In the genomic region with DNA sequence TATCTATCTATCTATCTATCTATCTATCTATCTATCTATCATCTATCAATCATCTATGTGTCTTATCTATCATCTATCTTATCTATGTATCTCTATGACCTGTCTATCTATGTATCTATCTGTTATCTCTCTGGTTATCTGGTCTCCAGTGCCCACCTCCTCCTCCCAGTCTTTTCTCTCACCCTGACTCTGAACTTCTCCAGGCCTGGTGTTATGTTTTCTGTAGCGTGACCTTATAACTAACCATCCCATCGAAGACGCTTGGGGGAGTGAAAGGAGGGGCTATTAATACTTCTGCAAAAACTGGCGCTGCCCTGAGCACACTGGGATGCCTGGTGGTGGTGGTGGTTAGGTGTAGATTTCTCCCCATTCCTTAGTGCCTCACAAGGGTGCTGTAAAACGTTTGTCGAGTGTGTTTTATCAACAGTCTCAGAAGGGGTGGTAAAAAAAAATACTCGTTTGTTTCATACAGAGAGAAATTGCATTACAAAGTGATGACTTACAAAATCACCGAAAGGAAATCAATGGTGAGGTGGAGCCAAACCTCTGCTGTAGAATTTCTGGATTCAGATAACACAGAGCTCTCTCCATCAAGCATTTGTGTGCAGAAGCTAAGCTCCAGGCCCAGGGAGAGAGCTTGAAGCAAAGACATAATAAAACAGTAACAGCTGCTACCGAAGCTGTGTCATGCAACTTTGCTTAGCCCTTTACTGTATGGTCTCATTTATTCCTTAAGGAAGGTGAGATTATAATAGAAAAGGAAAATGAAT, we compare ENCODE assay signal across 9 cellular contexts.
DNase-seq lines count a peak whose midpoint lies in the region; ATAC-seq, FAIRE-seq and TF ChIP-seq lines count a peak whose summit lies in the region.
"Had no signal": no experiment of that assay in that cellular context is flagged by ENCODE, and none has a peak within 500 bp of the region (broad histone marks: within the 10 kb centered on the region; RNA-seq: fewer than 3 reads in every experiment).

No MANE protein-coding gene starts in this region.

- H3K4me2 ChIP-seq in GM12878 (ENCODE audit: control insufficient read depth, insufficient read depth), result peak overlapping the region; percentile 62

- no peak for TF ChIP-seq POLR2A in GM12878 (IDR thresholded peaks at IDR 0.05; ENCODE audit: low read depth, low read length)
- no peak for TF ChIP-seq POLR2A in GM12892 (IDR thresholded peaks at IDR 0.05; ENCODE audit: low read depth, low read length)

- 0 out of 2 replicates have a peak, but pooled peaks cover 2% of the 10 kb centered on the region for H3K79me2 ChIP-seq in GM12878 (ENCODE audit: control insufficient read depth, insufficient read depth, low read length)

- no TSS peak for BruUV-seq in GM12878 (replicated peaks; lab: Mats Ljungman, UMichigan)

- H3K9me3 ChIP-seq in AG04450 (ENCODE audit: control insufficient read depth, insufficient read depth, low read length) (no peaks in the 10 kb centered on the region), HUES64 (ENCODE audit: insufficient read depth, low read depth, low read length) (peaks cover 8% of the 10 kb centered on the region; the same call in 1 of the 2 replicates), GM12878 (replicated peaks; ENCODE audit: control insufficient read depth, insufficient read depth, low read length) (no peaks in the 10 kb centered on the region)
- H3K9me3 ChIP-seq: adrenal gland had no signal

- TF ChIP-seq RAD21 in GM12878 (IDR thresholded peaks at IDR 0.05; ENCODE audit: insufficient read depth, low read depth, low read length), result no peak

- ATAC-seq in GM12878 (no peak), HG03520 (IDR thresholded peaks at IDR 0.05; ENCODE audit: unreplicated experiment) (no peak), GM18861 (IDR thresholded peaks at IDR 0.05; ENCODE audit: unreplicated experiment) (no peak)

- TF ChIP-seq CTCF in AG04450 (IDR thresholded peaks at IDR 0.05; ENCODE audit: low read depth, low read length) (no peak), GM12878 (IDR thresholded peaks at IDR 0.05 in 2 of 3, conservative IDR thresholded peaks at IDR 0.05 in 1 of 3; ENCODE audit: control insufficient read depth in 2 of 3, extremely low read depth in 1 of 3, insufficient read depth in 1 of 3, low read depth in 3 of 3, low read length in 3 of 3) (no peak), D721Med (IDR thresholded peaks at IDR 0.05; ENCODE audit: insufficient read depth, missing control alignments) (no peak)

- no peak for TF ChIP-seq EP300 in GM12878 (IDR thresholded peaks at IDR 0.05; ENCODE audit: borderline replicate concordance in 1 of 2, control insufficient read depth in 1 of 2, low read depth in 2 of 2, low read length in 2 of 2)

- RAD21 ChIA-PET in GM12878 (lab: Charles Lee; ENCODE audit: unreplicated experiment), result interaction anchor here (0.8 to 13.5 kb wide), 31 partner anchors 8 to 334 kb away, joined by 3 to 394 read pairs (median 10); no protein-coding TSS in a partner anchor

- POLR2A ChIA-PET in AG04450 (lab: Yijun Ruan, JAX) (interaction anchor here (0.5 to 2.0 kb wide), 6 partner anchors 13 to 334 kb away, joined by 3 to 9 read pairs (median 4); partner anchors contain the start of gene ZNF217), GM12878 (lab: Charles Lee) (interaction anchor here (0.5 to 3.6 kb wide), 13 partner anchors 15 to 335 kb away, joined by 3 to 20 read pairs (median 4); no protein-coding TSS in a partner anchor)

- WGBS in HUES64, result 69% methylated on average over 9 of the region's 9 CpGs
- WGBS in GM12878 (ENCODE audit: insufficient coverage, insufficient replicate concordance, low lambda C conversion rate, missing lambda C conversion rate), result 23% methylated on average over 9 of the region's 9 CpGs

- H3K36me3 ChIP-seq in HUES64 (ENCODE audit: insufficient read depth, low read length) (no peaks in the 10 kb centered on the region), GM12878 (ENCODE audit: control insufficient read depth in 2 of 2, insufficient read depth in 2 of 2, low read length in 1 of 2) (no peaks in the 10 kb centered on the region)
- H3K36me3 ChIP-seq: adrenal gland had no signal

- no peak overlapping the region for H3K4me3 ChIP-seq in AG04450 (ENCODE audit: low read depth, low read length)
- 0 out of 2 replicates have a peak overlapping the region, but pooled peaks have one; percentile 63 for H3K4me3 ChIP-seq in HUES64 (ENCODE audit: low read length)
- peak overlapping the region; percentile 56; the same call in 1 of the 2 replicates for H3K4me3 ChIP-seq in GM12878

- peaks cover 37% of the 10 kb centered on the region for H3K4me1 ChIP-seq in HUES64 (ENCODE audit: insufficient read depth, low read length)
- H3K4me1 ChIP-seq in GM12878 (ENCODE audit: control insufficient read depth, insufficient read depth, low read length), result peaks cover 31% of the 10 kb centered on the region

- in situ Hi-C loops in GM12878 (cut with MboI), result no loop called here

- SMC1A ChIA-PET in GM12878 (lab: Charles Lee; ENCODE audit: uncharacterized antibody, unreplicated experiment), result interaction anchor here (0.8 to 6.3 kb wide), 32 partner anchors 9 to 501 kb away, joined by 3 to 384 read pairs (median 10); no protein-coding TSS in a partner anchor

- CTCF ChIA-PET in AG04450 (lab: Charles Lee) (interaction anchor here (0.6 to 5.0 kb wide), 19 partner anchors 7 to 1304 kb away, joined by 3 to 40 read pairs (median 8); no protein-coding TSS in a partner anchor), GM12878 (lab: Yijun Ruan, JAX) (interaction anchor here (0.6 to 5.9 kb wide), 26 partner anchors 8 to 499 kb away, joined by 3 to 258 read pairs (median 6); no protein-coding TSS in a partner anchor)

- H3K27ac ChIP-seq in AG04450 (ENCODE audit: low read depth, low read length) (peak overlapping the region; percentile 69), HUES64 (ENCODE audit: low read depth, low read length) (peak overlapping the region; percentile 44), GM12878 (ENCODE audit: control insufficient read depth, insufficient read depth) (peak overlapping the region; percentile 97)

- DNase-seq in AG04450 (ENCODE audit: low read depth, low spot score) (no peak), GM12878 (ENCODE audit: low read depth, low spot score) (no peak), myocyte (ENCODE audit: low read depth) (peak; percentile 79), D721Med (ENCODE audit: insufficient read length, low spot score) (no peak), GM12892 (ENCODE audit: insufficient read length) (no peak)

- FAIRE-seq in GM12878 (lab: Jason Lieb, UNC), result no peak
- no peak for FAIRE-seq in D721Med (lab: Jason Lieb, UNC)
- no peak for FAIRE-seq in GM12892 (lab: Jason Lieb, UNC)

- no peaks in the 10 kb centered on the region for H3K27me3 ChIP-seq in AG04450 (ENCODE audit: control insufficient read depth, insufficient read depth, low read length)
- no peaks in the 10 kb centered on the region for H3K27me3 ChIP-seq in HUES64 (ENCODE audit: insufficient read depth, low read length)
- H3K27me3 ChIP-seq in GM12878 (replicated peaks in 1 of 2; ENCODE audit: control insufficient read depth in 2 of 2, insufficient read depth in 2 of 2, low read length in 1 of 2), result no peaks in the 10 kb centered on the region
- H3K27me3 ChIP-seq: adrenal gland had no signal

- intact Hi-C loops in GM12878 (cut with micrococcal nuclease; ENCODE audit: unreplicated experiment), result loop anchor here (2.0 kb wide), 1 partner anchor 75 kb away; no protein-coding TSS in a partner anchor

- H4K20me1 ChIP-seq in GM12878 (ENCODE audit: control insufficient read depth, insufficient read depth), result no peaks in the 10 kb centered on the region

- peak overlapping the region; percentile 2; the same call in 1 of the 2 replicates for H2AFZ ChIP-seq in GM12878 (ENCODE audit: control insufficient read depth, low read depth, low read length)

- H3K9ac ChIP-seq in HUES64 (ENCODE audit: low read depth, low read length), result no peak overlapping the region
- peak overlapping the region; percentile 80 for H3K9ac ChIP-seq in GM12878 (ENCODE audit: control insufficient read depth, insufficient read depth, low read length)

TF ChIP-seq in GM12878, 131 proteins besides CTCF, POLR2A, EP300 and RAD21 (continues in another document):
- no peak for TF ChIP-seq NRF1 (conservative IDR thresholded peaks at IDR 0.05; ENCODE audit: low read depth, low read length)
- TF ChIP-seq IKZF1 (conservative IDR thresholded peaks at IDR 0.05), result 0 out of 2 replicates have a peak, but pooled peaks have one; percentile 7
- no peak for TF ChIP-seq CBX5 (IDR thresholded peaks at IDR 0.05; ENCODE audit: low read depth)
- TF ChIP-seq, protein P1, sequence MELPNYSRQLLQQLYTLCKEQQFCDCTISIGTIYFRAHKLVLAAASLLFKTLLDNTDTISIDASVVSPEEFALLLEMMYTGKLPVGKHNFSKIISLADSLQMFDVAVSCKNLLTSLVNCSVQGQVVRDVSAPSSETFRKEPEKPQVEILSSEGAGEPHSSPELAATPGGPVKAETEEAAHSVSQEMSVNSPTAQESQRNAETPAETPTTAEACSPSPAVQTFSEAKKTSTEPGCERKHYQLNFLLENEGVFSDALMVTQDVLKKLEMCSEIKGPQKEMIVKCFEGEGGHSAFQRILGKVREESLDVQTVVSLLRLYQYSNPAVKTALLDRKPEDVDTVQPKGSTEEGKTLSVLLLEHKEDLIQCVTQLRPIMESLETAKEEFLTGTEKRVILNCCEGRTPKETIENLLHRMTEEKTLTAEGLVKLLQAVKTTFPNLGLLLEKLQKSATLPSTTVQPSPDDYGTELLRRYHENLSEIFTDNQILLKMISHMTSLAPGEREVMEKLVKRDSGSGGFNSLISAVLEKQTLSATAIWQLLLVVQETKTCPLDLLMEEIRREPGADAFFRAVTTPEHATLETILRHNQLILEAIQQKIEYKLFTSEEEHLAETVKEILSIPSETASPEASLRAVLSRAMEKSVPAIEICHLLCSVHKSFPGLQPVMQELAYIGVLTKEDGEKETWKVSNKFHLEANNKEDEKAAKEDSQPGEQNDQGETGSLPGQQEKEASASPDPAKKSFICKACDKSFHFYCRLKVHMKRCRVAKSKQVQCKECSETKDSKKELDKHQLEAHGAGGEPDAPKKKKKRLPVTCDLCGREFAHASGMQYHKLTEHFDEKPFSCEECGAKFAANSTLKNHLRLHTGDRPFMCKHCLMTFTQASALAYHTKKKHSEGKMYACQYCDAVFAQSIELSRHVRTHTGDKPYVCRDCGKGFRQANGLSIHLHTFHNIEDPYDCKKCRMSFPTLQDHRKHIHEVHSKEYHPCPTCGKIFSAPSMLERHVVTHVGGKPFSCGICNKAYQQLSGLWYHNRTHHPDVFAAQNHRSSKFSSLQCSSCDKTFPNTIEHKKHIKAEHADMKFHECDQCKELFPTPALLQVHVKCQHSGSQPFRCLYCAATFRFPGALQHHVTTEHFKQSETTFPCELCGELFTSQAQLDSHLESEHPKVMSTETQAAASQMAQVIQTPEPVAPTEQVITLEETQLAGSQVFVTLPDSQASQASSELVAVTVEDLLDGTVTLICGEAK (IDR thresholded peaks at IDR 0.05; ENCODE audit: borderline replicate concordance), result 0 out of 2 replicates have a peak, but pooled peaks have one; percentile 3

Comparison
In these comparisons a context has a peak if more than half of its experiments do, and no peak if none do; other contexts are left out.
1. H3K27ac ChIP-seq: peak in every context shown above with its lines; median percentile 97 in GM12878; 69 in AG04450; 44 in HUES64.